ENCODE assay signal across 9 cellular contexts in the genomic region with DNA sequence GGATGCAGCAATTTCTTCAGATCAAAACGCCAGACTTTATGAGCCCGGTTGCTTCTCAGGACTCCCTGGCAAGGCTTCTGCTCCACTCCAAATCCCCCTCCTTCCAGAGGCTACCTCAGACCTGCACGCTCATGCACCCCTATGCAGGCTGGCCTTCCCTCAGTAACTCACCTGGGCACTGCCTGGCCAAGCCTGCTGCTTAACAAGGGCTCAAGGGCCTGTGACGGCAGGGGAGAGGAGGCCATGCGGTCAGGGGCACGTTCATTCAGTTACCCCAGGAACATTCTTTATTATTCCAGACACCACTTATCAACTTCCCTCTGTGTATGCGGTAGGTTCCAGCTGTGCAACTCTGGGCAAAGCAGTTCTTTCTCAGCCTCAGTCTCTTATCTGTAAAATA.
"Had no signal": no experiment of that assay in that cellular context is flagged by ENCODE, and none has a peak within 500 bp of the region (broad histone marks: within the 10 kb centered on the region; RNA-seq: fewer than 3 reads in every experiment).

No MANE protein-coding gene starts in this region.

- H3K27ac ChIP-seq: KMS-11 had no signal

- H3K27ac Mint-ChIP-seq: GM23338, H9 had no signal

- FAIRE-seq: H1, H54, HepG2 had no signal

- H3K36me3 Mint-ChIP-seq: IgD-negative memory B cell had no signal

- H3K4me3 ChIP-seq: GM23338 had no signal

- H3K4me1 Mint-ChIP-seq: IgD-negative memory B cell had no signal

- H3K4me3 Mint-ChIP-seq: GM23338, H9, IgD-negative memory B cell had no signal

- H3K9ac ChIP-seq: KMS-11 had no signal

- DNase-seq: H9, HCEC 1CT, KBM-7 had no signal
